Comparison of ENCODE assay signal across 8 cellular contexts in the genomic region with DNA sequence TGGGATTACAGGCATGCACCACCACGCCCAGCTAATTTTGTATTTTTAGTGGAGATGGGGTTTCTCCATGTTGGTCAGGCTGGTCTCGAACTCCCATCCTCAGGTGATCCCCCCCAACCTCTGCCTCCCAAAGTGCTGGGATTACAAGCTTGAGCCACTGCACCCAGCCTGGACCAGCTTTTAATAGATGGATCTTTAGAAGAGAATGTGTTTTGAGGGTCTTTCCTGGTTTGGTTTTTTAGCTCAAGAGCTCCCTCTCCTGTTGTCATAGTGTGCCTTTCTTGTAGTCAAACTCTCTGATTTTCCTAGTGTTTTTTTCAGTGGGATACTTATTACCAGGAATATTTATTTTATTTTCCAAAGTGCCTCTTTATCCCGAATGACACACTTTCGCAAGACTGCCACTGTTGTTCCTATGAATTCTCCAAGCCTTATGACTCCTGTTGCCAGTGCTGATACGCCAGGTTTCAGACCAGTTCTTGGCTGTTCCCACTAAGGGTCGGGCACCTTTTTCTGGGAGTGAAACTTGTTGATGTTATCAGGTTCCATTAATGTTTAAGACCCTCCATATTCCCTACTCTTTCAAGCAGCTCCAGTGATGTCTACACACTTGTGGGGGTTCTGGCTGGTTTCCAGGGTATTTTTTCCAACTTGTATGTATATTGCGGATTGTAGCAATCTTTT. TPM values are rescaled to one million over a fixed set of nuclear protein-coding genes. Genes with fewer than 3 reads are reported as not detected.
DNase-seq lines count a peak whose midpoint lies in the region; ATAC-seq and TF ChIP-seq lines count a peak whose summit lies in the region.

No MANE protein-coding gene starts in this region.

- H3K4me1 Mint-ChIP-seq in endothelial cell (ENCODE audit: unreplicated experiment), result peaks cover 3% of the 10 kb centered on the region
- H3K4me1 Mint-ChIP-seq in neural progenitor cell, result no peaks in the 10 kb centered on the region

- 56% methylated on average over 7 of the region's 7 CpGs for WGBS in GM23248 (ENCODE audit: low coverage in 1 of 2, low lambda C conversion rate in 2 of 2, missing lambda C conversion rate in 2 of 2), 2 experiments

- H3F3A ChIP-seq in GM23248 (ENCODE audit: insufficient read depth), result no peaks in the 10 kb centered on the region
- H3F3A ChIP-seq in neural progenitor cell (ENCODE audit: low read depth), result no peaks in the 10 kb centered on the region

- peaks cover 6% of the 10 kb centered on the region; the same call in 1 of the 2 replicates for H3K79me2 ChIP-seq in GM23248 (ENCODE audit: insufficient read depth)
- no peaks in the 10 kb centered on the region for H3K79me2 ChIP-seq in neural progenitor cell (ENCODE audit: low read depth)

- H3K9ac ChIP-seq in GM23248 (0 out of 2 replicates have a peak overlapping the region, but pooled peaks have one; percentile 4), neural progenitor cell (no peak overlapping the region)

- no peaks in the 10 kb centered on the region for H3K36me3 ChIP-seq in GM23248 (ENCODE audit: low read depth)
- H3K36me3 ChIP-seq in neural progenitor cell, result no peaks in the 10 kb centered on the region

- H3K4me3 Mint-ChIP-seq in endothelial cell (ENCODE audit: unreplicated experiment) (no peak overlapping the region), neural progenitor cell (no peak overlapping the region)

- H3K36me3 Mint-ChIP-seq in endothelial cell (ENCODE audit: low read depth, unreplicated experiment) (no peaks in the 10 kb centered on the region), neural progenitor cell (no peaks in the 10 kb centered on the region)

- H3K4me3 ChIP-seq in AG09309 (ENCODE audit: control insufficient read depth, low read depth, low read length) (no peak overlapping the region), GM23248 (no peak overlapping the region), neural progenitor cell (no peak overlapping the region)

- no peaks in the 10 kb centered on the region for H3K27me3 Mint-ChIP-seq in endothelial cell (ENCODE audit: unreplicated experiment)
- H3K27me3 Mint-ChIP-seq in neural progenitor cell (ENCODE audit: insufficient read depth, low read depth), result peaks cover 2% of the 10 kb centered on the region

- no peak overlapping the region for H3K27ac ChIP-seq in GM23248
- no peak overlapping the region for H3K27ac ChIP-seq in neural progenitor cell

- H2AFZ ChIP-seq in GM23248 (peak overlapping the region; percentile 63), neural progenitor cell (replicated peaks) (no peak overlapping the region)

- H3K9me3 Mint-ChIP-seq in endothelial cell (ENCODE audit: unreplicated experiment) (no peaks in the 10 kb centered on the region), neural progenitor cell (no peaks in the 10 kb centered on the region)

- H3K4me2 ChIP-seq in GM23248 (ENCODE audit: unreplicated experiment) (peak overlapping the region; percentile 41), neural progenitor cell (no peak overlapping the region)

- in situ Hi-C loops in GM23248 (cut with MboI), result loop anchor here (10.0 kb wide), 1 partner anchor 110 kb away; no protein-coding TSS in a partner anchor

- H3K9me3 ChIP-seq in GM23248 (ENCODE audit: low read depth), result no peaks in the 10 kb centered on the region
- no peaks in the 10 kb centered on the region for H3K9me3 ChIP-seq in neural progenitor cell (ENCODE audit: low read depth)

- H4K20me1 ChIP-seq in GM23248 (ENCODE audit: insufficient read depth) (no peaks in the 10 kb centered on the region), neural progenitor cell (ENCODE audit: low read depth) (no peaks in the 10 kb centered on the region)

- H3K27ac Mint-ChIP-seq in endothelial cell (ENCODE audit: unreplicated experiment), result no peak overlapping the region
- peak overlapping the region; percentile 72 for H3K27ac Mint-ChIP-seq in neural progenitor cell

- TF ChIP-seq CTCF in AG09309 (IDR thresholded peaks at IDR 0.05; ENCODE audit: control insufficient read depth, insufficient read depth, low read depth, low read length, missing control alignments) (peak; percentile 64), endothelial cell (IDR thresholded peaks at IDR 0.05; ENCODE audit: unreplicated experiment) (peak; percentile 20), neural progenitor cell (IDR thresholded peaks at IDR 0.05) (peak; percentile 72)

- H3K27me3 ChIP-seq in GM23248 (replicated peaks; ENCODE audit: insufficient read depth), result no peaks in the 10 kb centered on the region
- H3K27me3 ChIP-seq in neural progenitor cell, result no peaks in the 10 kb centered on the region

- no peak for ATAC-seq in HG03139 (IDR thresholded peaks at IDR 0.05; ENCODE audit: unreplicated experiment)

- no peak for DNase-seq in AG09309 (ENCODE audit: low read depth)
- peak; percentile 62 for DNase-seq in GM23248
- peak; percentile 77 for DNase-seq in NCI-H82 (lab: John Stamatoyannopoulos, UW)
- DNase-seq in endothelial cell (ENCODE audit: low spot score), result peak; percentile 36
- peak; percentile 64 for DNase-seq in neural progenitor cell (ENCODE audit: low spot score)
- no peak for DNase-seq in amygdala (lab: John Stamatoyannopoulos, UW)
- no peak for DNase-seq in NOMO-1 treated with dmso at 0.1 percent for 144 hours (lab: John Stamatoyannopoulos, UW; ENCODE audit: unreplicated experiment)

- no peaks in the 10 kb centered on the region for H3K9me2 ChIP-seq in GM23248 (ENCODE audit: insufficient read depth)

- H3K4me1 ChIP-seq in GM23248 (ENCODE audit: insufficient read depth) (peaks cover 10% of the 10 kb centered on the region), neural progenitor cell (no peaks in the 10 kb centered on the region)

RNA-seq across cellular contexts. Expression of a gene that starts 31.5 kb away (rescaled TPM):
- 256 and 284 TPM in 2 replicates for total RNA-seq in GM23248 (2014; rRNA removed; shearing (Covaris generic))
- polyA plus RNA-seq in GM23248 (2016; fragmentation: Nextera tagmentation; extraction: Ambion mirVana), result 166 and 180 TPM in 2 replicates
- 14.3 TPM for total RNA-seq in endothelial cell (ENCODE audit: unreplicated experiment)
- 19.1 and 25.0 TPM in 2 replicates for total RNA-seq in neural progenitor cell (ENCODE audit: low replicate concordance)

Comparison
In these comparisons a context has a peak if more than half of its experiments do, and no peak if none do; other contexts are left out.
1. DNase-seq: peak in GM23248 (single experiment), NCI-H82 (single experiment), endothelial cell (single experiment) and neural progenitor cell (single experiment); none in AG09309 (single experiment), amygdala (0 of 56) and NOMO-1 treated with dmso at 0.1 percent for 144 hours (single experiment).
2. CTCF ChIP-seq: peak in every context shown above with its lines; median percentile 72 in neural progenitor cell; 64 in AG09309; 20 in endothelial cell.